In genomic region chr14:99095369-99095768, GRCh38 we compare ENCODE assay signal across 26 cellular contexts.
DNase-seq lines count a peak whose midpoint lies in the region; ATAC-seq and TF ChIP-seq lines count a peak whose summit lies in the region.
"Had no signal": no experiment of that assay in that cellular context is flagged by ENCODE, and none has a peak within 500 bp of the region (broad histone marks: within the 10 kb centered on the region; RNA-seq: fewer than 3 reads in every experiment).

No MANE protein-coding gene starts in this region.

- H3K9me3 Mint-ChIP-seq in type B pancreatic cell (peaks cover 5% of the 10 kb centered on the region), T-cell (peaks cover 0 to 17% (median 8%) of the 10 kb centered on the region in 3 donors)

- no peak for TF ChIP-seq CTCF in SK-N-SH (IDR thresholded peaks at IDR 0.05)
- TF ChIP-seq CTCF in RWPE1 (conservative IDR thresholded peaks at IDR 0.05; ENCODE audit: low read depth): no peak
- TF ChIP-seq CTCF in esophagus muscularis mucosa (IDR thresholded peaks at IDR 0.05): no peak
- TF ChIP-seq CTCF in type B pancreatic cell (conservative IDR thresholded peaks at IDR 0.05): no peak

- no peaks in the 10 kb centered on the region for H3K9me2 ChIP-seq in SK-N-SH

- no peak overlapping the region for H3K27ac ChIP-seq in SK-N-SH (ENCODE audit: low read depth in 2 of 2, low read length in 1 of 2)
- H3K27ac ChIP-seq in RWPE1: peak overlapping the region; percentile 66
- no peak overlapping the region for H3K27ac ChIP-seq in esophagus muscularis mucosa (replicated peaks in 1 of 4)
- H3K27ac ChIP-seq: 22Rv1; A549; BLaER1 treated with 17β-estradiol and CSF1 and Interleukin-3, amounts not matched to agents 10 nM and 100 nM; GM23248 had no signal

- 6% methylated on average over 2 of the region's 2 CpGs for WGBS in SK-N-SH (ENCODE audit: low lambda C conversion rate)
- WGBS in esophagus muscularis mucosa: 100% methylated on average over 2 of the region's 2 CpGs

- H3K36me3 Mint-ChIP-seq in type B pancreatic cell (no peaks in the 10 kb centered on the region), T-cell (peaks cover 8% of the 10 kb centered on the region)
- H3K36me3 Mint-ChIP-seq: CD14-positive monocyte had no signal

- no peak overlapping the region for H3K9ac ChIP-seq in SK-N-SH
- H3K9ac ChIP-seq: BLaER1 treated with 17β-estradiol and CSF1 and Interleukin-3, amounts not matched to agents 10 nM and 100 nM; GM23248 had no signal

- TF ChIP-seq POLR2A in esophagus muscularis mucosa (IDR thresholded peaks at IDR 0.05; ENCODE audit: low read depth): no peak

- H3K27me3 Mint-ChIP-seq in type B pancreatic cell (no peaks in the 10 kb centered on the region), T-cell (no peaks in the 10 kb centered on the region)
- H3K27me3 Mint-ChIP-seq: CD4-positive, alpha-beta T cell; CD8-positive, alpha-beta memory T cell had no signal

- H3K9me3 ChIP-seq in SK-N-SH (peaks cover 3% of the 10 kb centered on the region; the same call in 1 of the 2 replicates), esophagus muscularis mucosa (peaks cover 0 to 6% (median 2%) of the 10 kb centered on the region in 4 donors)
- H3K9me3 ChIP-seq: BE2C had no signal

- H3K27ac Mint-ChIP-seq in type B pancreatic cell (peak overlapping the region; percentile 64), T-cell (no peak overlapping the region)
- H3K27ac Mint-ChIP-seq: CD4-positive, alpha-beta T cell; HFFc6 had no signal

- CTCF ChIA-PET in SK-N-SH (lab: Yijun Ruan, JAX) (interaction anchor here (0.6 kb wide), 1 partner anchor 7 kb away, joined by 3 read pairs; no protein-coding TSS in a partner anchor), RWPE1 (lab: Yijun Ruan, JAX) (interaction anchor here (0.6 to 0.8 kb wide), 2 partner anchors 38 to 872 kb away, joined by 3 read pairs; no protein-coding TSS in a partner anchor), T-cell (lab: Charles Lee) (no interaction called here)

- H3K4me3 Mint-ChIP-seq in type B pancreatic cell: no peak overlapping the region
- no peak overlapping the region for H3K4me3 Mint-ChIP-seq in T-cell
- H3K4me3 Mint-ChIP-seq: CD14-positive monocyte; CD4-positive, alpha-beta T cell; CD8-positive, alpha-beta memory T cell; H9; HFFc6 had no signal

- H3K27me3 ChIP-seq in SK-N-SH (ENCODE audit: insufficient read depth) (0 out of 2 replicates have a peak, but pooled peaks cover 17% of the 10 kb centered on the region), esophagus muscularis mucosa (no peaks in the 10 kb centered on the region)
- H3K27me3 ChIP-seq: BE2C; BLaER1 treated with 17β-estradiol and CSF1 and Interleukin-3, amounts not matched to agents 10 nM and 100 nM had no signal

- no peaks in the 10 kb centered on the region for H3F3A ChIP-seq in SK-N-SH (replicated peaks; ENCODE audit: insufficient read depth)

- no peak overlapping the region for H2AFZ ChIP-seq in SK-N-SH (ENCODE audit: low read depth)
- H2AFZ ChIP-seq: GM23248 had no signal

- no peak for DNase-seq in SK-N-SH
- DNase-seq in RWPE1 (ENCODE audit: low spot score): no peak
- DNase-seq in esophagus muscularis mucosa (ENCODE audit: extremely low spot score): peak; percentile 12
- DNase-seq in type B pancreatic cell (ENCODE audit: extremely low spot score, unreplicated experiment): no peak
- DNase-seq in Right ventricle myocardium superior: no peak
- no peak for DNase-seq in nucleus accumbens (lab: John Stamatoyannopoulos, UW)
- no peak for DNase-seq in T-cell
- DNase-seq: ACHN; AML-193; BE2C; CD4-positive, alpha-beta T cell; CD8-positive, alpha-beta memory T cell; DMS 273 treated with DMSO at 0.1 percent for 48 hours; DMS79; EL; GDM1; GM23248; H9; HFFc6 had no signal

- no peak for ATAC-seq in SK-N-SH treated with all-trans-retinoic acid at 6 μM for 48 hours
- ATAC-seq in Right ventricle myocardium superior (ENCODE audit: poor library complexity): no peak
- ATAC-seq in T-cell (replicated peaks in 1 of 4): no peak
- ATAC-seq: A549, GM12878, HCT116 had no signal

- H3K36me3 ChIP-seq in SK-N-SH (replicated peaks in 1 of 2; ENCODE audit: control insufficient read depth in 1 of 2, insufficient read depth in 2 of 2, low read length in 1 of 2): no peaks in the 10 kb centered on the region
- no peaks in the 10 kb centered on the region for H3K36me3 ChIP-seq in esophagus muscularis mucosa
- H3K36me3 ChIP-seq: BE2C; BLaER1 treated with 17β-estradiol and CSF1 and Interleukin-3, amounts not matched to agents 10 nM and 100 nM had no signal

- no peak for TF ChIP-seq RAD21 in SK-N-SH (IDR thresholded peaks at IDR 0.05; ENCODE audit: low read length)

- H3K79me2 ChIP-seq in SK-N-SH (ENCODE audit: insufficient read depth): no peaks in the 10 kb centered on the region

- intact Hi-C loops in esophagus muscularis mucosa (cut with DNase I) (no loop called here), Right ventricle myocardium superior (cut with DNase I) (no loop called here)

- POLR2A ChIA-PET in SK-N-SH (lab: Yijun Ruan, JAX): no interaction called here
- POLR2A ChIA-PET in RWPE1 (lab: Yijun Ruan, JAX; ENCODE audit: low non-redundant PET): no interaction called here
- POLR2A ChIA-PET in T-cell (lab: Charles Lee): no interaction called here

- no peak for TF ChIP-seq EP300 in SK-N-SH (IDR thresholded peaks at IDR 0.05; ENCODE audit: borderline replicate concordance in 1 of 2, low read depth in 1 of 2, low read length in 1 of 2)
- TF ChIP-seq EP300 in esophagus muscularis mucosa (IDR thresholded peaks at IDR 0.05): no peak

- H3K4me3 ChIP-seq in SK-N-SH (ENCODE audit: low read depth in 2 of 2, low read length in 1 of 2) (no peak overlapping the region), esophagus muscularis mucosa (no peak overlapping the region)
- H3K4me3 ChIP-seq: A549; BLaER1 treated with 17β-estradiol and CSF1 and Interleukin-3, amounts not matched to agents 10 nM and 100 nM; GM12878; GM23248 had no signal

- H3K4me2 ChIP-seq in SK-N-SH: no peak overlapping the region
- H3K4me2 ChIP-seq: A549; BLaER1 treated with 17β-estradiol and CSF1 and Interleukin-3, amounts not matched to agents 10 nM and 100 nM had no signal

- H3K4me1 ChIP-seq in SK-N-SH (ENCODE audit: control insufficient read depth in 1 of 2, insufficient read depth in 2 of 2, low read depth in 1 of 2, low read length in 1 of 2) (no peaks in the 10 kb centered on the region), esophagus muscularis mucosa (no peaks in the 10 kb centered on the region)
- H3K4me1 ChIP-seq: A549; BE2C; BLaER1 treated with 17β-estradiol and CSF1 and Interleukin-3, amounts not matched to agents 10 nM and 100 nM had no signal

- no peaks in the 10 kb centered on the region for H4K20me1 ChIP-seq in SK-N-SH (ENCODE audit: insufficient read depth)
- H4K20me1 ChIP-seq: BLaER1 treated with 17β-estradiol and CSF1 and Interleukin-3, amounts not matched to agents 10 nM and 100 nM had no signal

- H3K4me1 Mint-ChIP-seq in type B pancreatic cell (ENCODE audit: unreplicated experiment) (peaks cover 15% of the 10 kb centered on the region), T-cell (peaks cover 0 to 3% (median 0%) of the 10 kb centered on the region in 3 donors)
- H3K4me1 Mint-ChIP-seq: CD14-positive monocyte; CD8-positive, alpha-beta memory T cell had no signal

TF ChIP-seq in SK-N-SH treated with all-trans-retinoic acid at 6 μM for 48 hours, 23 proteins besides CTCF, POLR2A, EP300 and RAD21:
- peak; percentile 55; the same call in 1 of the 2 replicates for TF ChIP-seq ZFP3 (CRISPR knock-in tag; IDR thresholded peaks at IDR 0.05)
- no peak for TF ChIP-seq TOX (CRISPR knock-in tag; IDR thresholded peaks at IDR 0.05; ENCODE audit: borderline replicate concordance)

TF ChIP-seq in SK-N-SH, 30 proteins besides CTCF, POLR2A, EP300 and RAD21:
- TF ChIP-seq JUND (IDR thresholded peaks at IDR 0.05) (no peak), POLR2AphosphoS5 (IDR thresholded peaks at IDR 0.05; ENCODE audit: low read depth, low read length) (no peak), TEAD4 (IDR thresholded peaks at IDR 0.05; ENCODE audit: borderline replicate concordance, insufficient read depth) (no peak), SIN3A (IDR thresholded peaks at IDR 0.05; ENCODE audit: borderline replicate concordance, low read depth, low read length) (no peak), NRF1 (IDR thresholded peaks at IDR 0.05; ENCODE audit: low read depth, low read length) (no peak), FOSL2 (IDR thresholded peaks at IDR 0.05; ENCODE audit: borderline replicate concordance, low read depth) (no peak), NFIC (IDR thresholded peaks at IDR 0.05; ENCODE audit: borderline replicate concordance) (no peak), FOXJ3 (CRISPR knock-in tag; IDR thresholded peaks at IDR 0.05) (no peak), IRF3 (IDR thresholded peaks at IDR 0.05; ENCODE audit: low read depth, low read length) (no peak), MXI1 (IDR thresholded peaks at IDR 0.05; ENCODE audit: low read depth, low read length) (no peak)
- TF ChIP-seq, protein P1, sequence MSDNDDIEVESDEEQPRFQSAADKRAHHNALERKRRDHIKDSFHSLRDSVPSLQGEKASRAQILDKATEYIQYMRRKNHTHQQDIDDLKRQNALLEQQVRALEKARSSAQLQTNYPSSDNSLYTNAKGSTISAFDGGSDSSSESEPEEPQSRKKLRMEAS (IDR thresholded peaks at IDR 0.05; ENCODE audit: low read depth): no peak
TF ChIP-seq in SK-N-SH: peak in this region for 0.

Comparison
In these comparisons a context has a peak if more than half of its experiments do, and no peak if none do; other contexts are left out.
1. CTCF ChIA-PET loops: an anchor here in SK-N-SH (0.6 kb wide) and RWPE1 (0.6 to 0.8 kb wide); none called in T-cell.